In the genomic region with DNA sequence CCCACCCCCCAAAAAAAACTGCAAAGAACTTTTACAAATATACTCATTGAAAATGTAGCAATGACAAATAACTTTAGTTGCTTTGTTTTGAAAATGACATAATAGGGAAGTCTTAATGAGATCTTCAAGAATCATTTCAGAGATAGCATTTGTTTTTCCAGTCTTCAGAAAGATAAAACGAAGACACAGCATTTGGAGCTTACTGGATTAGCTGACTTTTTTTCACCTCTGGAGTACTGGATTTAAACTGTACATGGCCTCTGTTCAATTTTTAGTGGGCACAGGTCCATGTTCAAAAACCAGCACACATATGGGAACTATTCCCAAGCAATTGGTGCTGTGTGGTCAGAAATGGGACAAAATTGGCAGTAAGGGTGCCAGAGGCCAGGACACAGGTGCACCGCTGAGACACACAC, we compare ENCODE assay signal across 20 cellular contexts. TPM values are rescaled to one million over a fixed set of nuclear protein-coding genes. Genes with fewer than 3 reads are reported as not detected.
A peak's percentile ranks its signal among the peaks of the same experiment; 100 is the strongest.
DNase-seq lines count a peak whose midpoint lies in the region; FAIRE-seq and TF ChIP-seq lines count a peak whose summit lies in the region.
"Had no signal": no experiment of that assay in that cellular context is flagged by ENCODE, and none has a peak within 500 bp of the region (broad histone marks: within the 10 kb centered on the region; RNA-seq: fewer than 3 reads in every experiment).

No MANE protein-coding gene starts in this region.

- no peak overlapping the region for H3K4me3 ChIP-seq in HEK293 (ENCODE audit: low read depth, low read length)
- H3K4me3 ChIP-seq in endothelial cell of umbilical vein (replicated peaks in 1 of 3; ENCODE audit: insufficient read depth in 1 of 3, low read depth in 1 of 3, low read length in 3 of 3) = no peak overlapping the region
- no peak overlapping the region for H3K4me3 ChIP-seq in trophoblast cell (ENCODE audit: low read depth, low read length)
- H3K4me3 ChIP-seq: skin epidermis had no signal

- H2BK12ac ChIP-seq in trophoblast cell (ENCODE audit: low read length) = no peak overlapping the region

- TF ChIP-seq POLR2A in endothelial cell of umbilical vein (IDR thresholded peaks at IDR 0.05; ENCODE audit: low read depth, low read length) = no peak

- H2AFZ ChIP-seq in endothelial cell of umbilical vein (ENCODE audit: low read depth, low read length) = no peak overlapping the region
- no peak overlapping the region for H2AFZ ChIP-seq in trophoblast cell (ENCODE audit: insufficient read depth, low read length, poor library complexity)

- peak; percentile 14 for DNase-seq in RPMI7951 (ENCODE audit: low read depth)
- peak; percentile 24 for DNase-seq in endothelial cell of umbilical vein (ENCODE audit: low read depth, low spot score)
- no peak for DNase-seq in trophoblast cell
- DNase-seq in HuH-7 (ENCODE audit: low spot score) = no peak
- DNase-seq in DMS79 (lab: John Stamatoyannopoulos, UW) = no peak
- DNase-seq in DMS79 treated with DMSO at 0.1 percent for 48 hours (lab: John Stamatoyannopoulos, UW) = no peak
- DNase-seq: activated CD4-positive, alpha-beta T cell treated with anti-CD3 and anti-CD28 coated beads for 36 hours; activated CD8-positive, alpha-beta memory T cell treated with anti-CD3 and anti-CD28 coated beads, Interleukin-2, amount 50 U/mL, for 48 hours; activated naive CD4-positive, alpha-beta T cell treated with Interleukin-2 at 50 U/mL for 16 hours; brain microvascular endothelial cell; HCEC 1CT; KG1; NCI-H1105 treated with DMSO at 0.1 percent for 48 hours; NCI-H2171; Right ventricle myocardium superior; stimulated activated CD4-positive, alpha-beta T cell treated with anti-CD3 and anti-CD28 coated beads, Interleukin-4, amount 100 ng/mL, for 24 hours had no signal

- no peak for FAIRE-seq in endothelial cell of umbilical vein (lab: Jason Lieb, UNC)
- FAIRE-seq: GM19239 had no signal

- H3K14ac ChIP-seq in trophoblast cell (ENCODE audit: low read length) = no peak overlapping the region

- dilution Hi-C loops in endothelial cell of umbilical vein (cut with MboI; ENCODE audit: extremely low pct_ligation_motif_present, low sequenced_read_pairs) = no loop called here

- no peak overlapping the region for H4K8ac ChIP-seq in trophoblast cell (ENCODE audit: low read depth, low read length)

- intact Hi-C loops in endothelial cell of umbilical vein (cut with micrococcal nuclease) = loop anchor here (10.0 kb wide), 1 partner anchor 598 kb away; no protein-coding TSS in a partner anchor

- no peak overlapping the region for H2AK5ac ChIP-seq in trophoblast cell (ENCODE audit: low read length)

- H4K12ac ChIP-seq in trophoblast cell (ENCODE audit: low read depth, low read length) = no peak overlapping the region

- TF ChIP-seq CTCF in HEK293 (tag by site-specific recombination; IDR thresholded peaks at IDR 0.05) (no peak), endothelial cell of umbilical vein (IDR thresholded peaks at IDR 0.05; ENCODE audit: extremely low read depth in 1 of 2, insufficient read depth in 1 of 2, low read depth in 1 of 2, low read length in 2 of 2) (no peak)

- no peak overlapping the region for H3K18ac ChIP-seq in trophoblast cell (ENCODE audit: low read length)

- POLR2A ChIA-PET in HEK293 (lab: Yijun Ruan, JAX) (no interaction called here), endothelial cell of umbilical vein (lab: Charles Lee) (no interaction called here)

- BruUV-seq in endothelial cell of umbilical vein (replicated peaks; lab: Mats Ljungman, UMichigan) = no TSS peak

- no peaks in the 10 kb centered on the region for H3K9me1 ChIP-seq in endothelial cell of umbilical vein (replicated peaks; ENCODE audit: control insufficient read depth, extremely low read depth, insufficient read depth, low read length)

- H3K79me2 ChIP-seq in endothelial cell of umbilical vein (ENCODE audit: control insufficient read depth, insufficient read depth, low read length) (peaks cover 31% of the 10 kb centered on the region), trophoblast cell (ENCODE audit: control insufficient read depth, insufficient read depth, low read length, poor library complexity) (peaks cover 5% of the 10 kb centered on the region)

- H3K9ac ChIP-seq in endothelial cell of umbilical vein (replicated peaks; ENCODE audit: extremely low read depth, insufficient read depth, low read length) = no peak overlapping the region
- no peak overlapping the region for H3K9ac ChIP-seq in trophoblast cell (ENCODE audit: low read length)

- no peaks in the 10 kb centered on the region for H4K20me1 ChIP-seq in endothelial cell of umbilical vein (replicated peaks; ENCODE audit: control insufficient read depth, extremely low read depth, insufficient read depth, low read length)

- peak overlapping the region; percentile 3 for H3K4me2 ChIP-seq in endothelial cell of umbilical vein (ENCODE audit: insufficient read depth, low read length)
- no peak overlapping the region for H3K4me2 ChIP-seq in trophoblast cell (ENCODE audit: low read length)

- H3K4me1 ChIP-seq in HEK293 (ENCODE audit: control insufficient read depth, insufficient read depth, low read length) = peaks cover 38% of the 10 kb centered on the region
- peaks cover 39% of the 10 kb centered on the region for H3K4me1 ChIP-seq in endothelial cell of umbilical vein (ENCODE audit: control insufficient read depth, extremely low read depth, insufficient read depth, low read length)
- no peaks in the 10 kb centered on the region for H3K4me1 ChIP-seq in trophoblast cell (ENCODE audit: control insufficient read depth in 1 of 2, insufficient read depth in 2 of 2, low read length in 2 of 2)

- no peaks in the 10 kb centered on the region for H3K9me3 ChIP-seq in HEK293 (ENCODE audit: control insufficient read depth, insufficient read depth, low read depth, low read length)
- H3K9me3 ChIP-seq in endothelial cell of umbilical vein (replicated peaks; ENCODE audit: control insufficient read depth, insufficient read depth, low read length) = no peaks in the 10 kb centered on the region
- no peaks in the 10 kb centered on the region for H3K9me3 ChIP-seq in trophoblast cell (ENCODE audit: insufficient read depth, low read depth, low read length)

- H3K27ac ChIP-seq in HEK293 (ENCODE audit: extremely low read depth, low read depth, low read length) (peak overlapping the region; percentile 27; the same call in 1 of the 2 replicates), endothelial cell of umbilical vein (ENCODE audit: insufficient read depth, low read depth, low read length) (no peak overlapping the region), trophoblast cell (ENCODE audit: low read depth, low read length) (no peak overlapping the region)
- H3K27ac ChIP-seq: brain microvascular endothelial cell, epithelial cell of prostate, skin epidermis had no signal

- H3K27me3 ChIP-seq in endothelial cell of umbilical vein (ENCODE audit: control insufficient read depth in 2 of 2, insufficient read depth in 2 of 2, low read length in 2 of 2) (no peaks in the 10 kb centered on the region), trophoblast cell (ENCODE audit: insufficient read depth, low read length) (no peaks in the 10 kb centered on the region)
- H3K27me3 ChIP-seq: brain microvascular endothelial cell had no signal

- peaks cover 0 to 3% of the 10 kb centered on the region in 2 experiments; a peak in 1 of 3 replicates for H3K36me3 ChIP-seq in HEK293 (ENCODE audit: control insufficient read depth in 2 of 2, insufficient read depth in 1 of 2, low read length in 2 of 2)
- H3K36me3 ChIP-seq in endothelial cell of umbilical vein (ENCODE audit: control insufficient read depth in 2 of 2, extremely low read depth in 1 of 2, insufficient read depth in 2 of 2, low read length in 2 of 2) = no peaks in the 10 kb centered on the region
- no peaks in the 10 kb centered on the region for H3K36me3 ChIP-seq in trophoblast cell (ENCODE audit: control insufficient read depth in 1 of 2, insufficient read depth in 2 of 2, low read length in 2 of 2)
- H3K36me3 ChIP-seq: brain microvascular endothelial cell had no signal

- H3K23ac ChIP-seq in trophoblast cell (ENCODE audit: low read length) = peak overlapping the region; percentile 99

- CTCF ChIA-PET in HEK293 (lab: Yijun Ruan, JAX) (interaction anchor here (0.6 to 0.7 kb wide), 2 partner anchors 385 to 515 kb away, joined by 3 read pairs; no protein-coding TSS in a partner anchor), endothelial cell of umbilical vein (lab: Charles Lee) (interaction anchor here (1.5 to 2.9 kb wide), 2 partner anchors 9 to 11 kb away, joined by 3 to 9 read pairs; no protein-coding TSS in a partner anchor)

- WGBS in trophoblast cell (ENCODE audit: extremely low coverage, insufficient coverage, insufficient read length) = no CpG with 5 or more reads among the region's 2 CpGs

- H3K4ac ChIP-seq in trophoblast cell (ENCODE audit: low read depth, low read length) = no peak overlapping the region

- H3K79me1 ChIP-seq in trophoblast cell (ENCODE audit: low read length) = peaks cover 10% of the 10 kb centered on the region

- no peak overlapping the region for H2BK5ac ChIP-seq in trophoblast cell (ENCODE audit: low read depth, low read length, poor library complexity)

- H4K91ac ChIP-seq in trophoblast cell (ENCODE audit: low read depth, low read length) = no peak overlapping the region

- no peak overlapping the region for H2BK120ac ChIP-seq in trophoblast cell (ENCODE audit: insufficient read depth, low read length, poor library complexity)

TF ChIP-seq in HEK293, 187 proteins besides CTCF, POLR2A, EP300 and RAD21 (continues in another document):
- TF ChIP-seq ZNF133 (tag by site-specific recombination; IDR thresholded peaks at IDR 0.05) (no peak), IKZF3 (tag by site-specific recombination; IDR thresholded peaks at IDR 0.05) (peak; percentile 42; the same call in 1 of the 2 replicates), FEZF1 (tag by site-specific recombination; IDR thresholded peaks at IDR 0.05) (peak; percentile 18; the same call in 1 of the 2 replicates)

TF ChIP-seq in endothelial cell of umbilical vein, 7 proteins besides CTCF, POLR2A, EP300 and RAD21 (continues in another document):
- TF ChIP-seq MAX (IDR thresholded peaks at IDR 0.05; ENCODE audit: insufficient read depth, insufficient read length) = no peak
- no peak for TF ChIP-seq GATA2 (IDR thresholded peaks at IDR 0.05; ENCODE audit: insufficient read depth, insufficient read length, low read depth, low read length)

RNA-seq across cellular contexts. Expression of gene RAB11FIP2, which starts 3.9 kb away (rescaled TPM):
- total RNA-seq in RPMI7951 (2014; rRNA removed; shearing (Covaris generic)) = 6.7 and 11.7 TPM in 2 replicates
- total RNA-seq in endothelial cell of umbilical vein = 8.6 and 12.6 TPM in 2 replicates
- 1.5 and 1.9 TPM in 2 replicates for polyA plus RNA-seq in endothelial cell of umbilical vein
- polyA plus RNA-seq in endothelial cell of umbilical vein (2011; cell fraction: cytosol; rRNA removed) = 2.4 and 2.5 TPM in 2 replicates
- 9.3 and 9.7 TPM in 2 replicates for polyA plus RNA-seq in endothelial cell of umbilical vein (2011; cell fraction: nucleus; rRNA removed)
- 5.5 and 7.1 TPM in 2 replicates for polyA plus RNA-seq in endothelial cell of umbilical vein (2012)
- 2.7 and 2.9 TPM in 2 replicates for polyA minus RNA-seq in endothelial cell of umbilical vein
- polyA minus RNA-seq in endothelial cell of umbilical vein (2011; cell fraction: cytosol; rRNA and poly(A)+ RNA removed) = 9.8 TPM
- polyA minus RNA-seq in endothelial cell of umbilical vein (2011; cell fraction: nucleus; rRNA and poly(A)+ RNA removed) = 16.2 and 20.0 TPM in 2 replicates
- 5.8 and 7.1 TPM in 2 replicates for polyA plus RNA-seq in trophoblast cell (2013)

Comparison
In these comparisons a context has a peak if more than half of its experiments do, and no peak if none do; other contexts are left out.
1. DNase-seq: peak in RPMI7951 (single experiment) and endothelial cell of umbilical vein (single experiment); none in trophoblast cell (0 of 2), HuH-7 (single experiment), DMS79 (single experiment) and DMS79 treated with DMSO at 0.1 percent for 48 hours (single experiment).